32 cellular contexts compared by ENCODE assay signal in genomic region chr2:183488421-183488820, GRCh38.
"Had no signal": no experiment of that assay in that cellular context is flagged by ENCODE, and none has a peak within 500 bp of the region (broad histone marks: within the 10 kb centered on the region; RNA-seq: fewer than 3 reads in every experiment).

No MANE protein-coding gene starts in this region.

- H3K9me3 ChIP-seq: adrenal gland, ascending aorta, body of pancreas, breast epithelium had no signal

- H3K27ac ChIP-seq: adrenal gland, ascending aorta, body of pancreas, brain microvascular endothelial cell, breast epithelium, cardiac muscle cell had no signal

- H3K4me1 ChIP-seq: adrenal gland, ascending aorta, body of pancreas, breast epithelium had no signal

- DNase-seq: activated effector memory CD4-positive, alpha-beta T cell treated with anti-CD3 and anti-CD28 coated beads, Interleukin-2, amount 50 U/mL, for 16 hours; activated effector memory CD4-positive, alpha-beta T cell treated with Interleukin-2 at 50 U/mL for 16 hours; activated gamma-delta T cell; activated gamma-delta T cell treated with Interleukin-2 at 50 U/mL for 16 hours; activated naive CD4-positive, alpha-beta T cell; activated naive CD4-positive, alpha-beta T cell treated with anti-CD3 and anti-CD28 coated beads for 36 hours; activated naive CD4-positive, alpha-beta T cell treated with anti-CD3 and anti-CD28 coated beads, Interleukin-2, amount 10 ng/mL, durations not matched to agents 7 days and 5 days; activated naive CD4-positive, alpha-beta T cell treated with anti-CD3 and anti-CD28 coated beads, Interleukin-2, amount 50 U/mL, for 16 hours; activated naive CD4-positive, alpha-beta T cell treated with Interleukin-2 at 50 U/mL for 16 hours; activated naive CD8-positive, alpha-beta T cell treated with anti-CD3 and anti-CD28 coated beads for 36 hours; activated naive CD8-positive, alpha-beta T cell treated with anti-CD3 and anti-CD28 coated beads, Interleukin-2, amount 10 ng/mL, durations not matched to agents 7 days and 5 days; activated naive CD8-positive, alpha-beta T cell treated with anti-CD3 and anti-CD28 coated beads, Interleukin-2, amount 50 U/mL, for 24 hours; activated T-cell treated with anti-CD3 and anti-CD28 coated beads, Interleukin-2, amount 50 U/mL, for 1 hour; activated T-cell treated with anti-CD3 and anti-CD28 coated beads, Interleukin-2, amount 50 U/mL, for 24 hours; activated T-cell treated with anti-CD3 and anti-CD28 coated beads, Interleukin-2, amount 50 U/mL, for 4 hours; activated T-cell treated with anti-CD3 and anti-CD28 coated beads, Interleukin-2, amount 50 U/mL, for 48 hours; activated T-cell treated with anti-CD3 and anti-CD28 coated beads, Interleukin-2, amount 50 U/mL, for 72 hours; adrenal gland; amniotic stem cell; amygdala; anterior cingulate cortex; aorta; body of pancreas; brain microvascular endothelial cell; caudate nucleus; central memory CD4-positive, alpha-beta T cell; cerebellar nuclear complex had no signal

- H3K4me3 ChIP-seq: adrenal gland, ascending aorta, body of pancreas, breast epithelium, cardiac muscle cell had no signal

- ATAC-seq: activated naive CD4-positive, alpha-beta T cell treated with anti-CD3 and anti-CD28 coated beads, Interleukin-2, amount 50 U/mL, for 72 hours; activated naive CD8-positive, alpha-beta T cell treated with anti-CD3 and anti-CD28 coated beads, Interleukin-2, amount 50 U/mL, for 24 hours; activated T-cell treated with anti-CD3 and anti-CD28 coated beads, Interleukin-2, amount 50 U/mL, for 4 hours; activated T-cell treated with anti-CD3 and anti-CD28 coated beads, Interleukin-2, amount 50 U/mL, for 72 hours; activated T-helper 17 cell treated with anti-CD3 and anti-CD28 coated beads, Interleukin-2, amount 50 U/mL, for 72 hours; body of pancreas had no signal

- H3K36me3 ChIP-seq: adrenal gland, ascending aorta, brain microvascular endothelial cell, breast epithelium, cardiac muscle cell had no signal

- H3K27me3 ChIP-seq: adrenal gland, ascending aorta, body of pancreas, brain microvascular endothelial cell, breast epithelium, cardiac muscle cell had no signal
